ENCODE assay signal across 1 cellular context in the genomic region with DNA sequence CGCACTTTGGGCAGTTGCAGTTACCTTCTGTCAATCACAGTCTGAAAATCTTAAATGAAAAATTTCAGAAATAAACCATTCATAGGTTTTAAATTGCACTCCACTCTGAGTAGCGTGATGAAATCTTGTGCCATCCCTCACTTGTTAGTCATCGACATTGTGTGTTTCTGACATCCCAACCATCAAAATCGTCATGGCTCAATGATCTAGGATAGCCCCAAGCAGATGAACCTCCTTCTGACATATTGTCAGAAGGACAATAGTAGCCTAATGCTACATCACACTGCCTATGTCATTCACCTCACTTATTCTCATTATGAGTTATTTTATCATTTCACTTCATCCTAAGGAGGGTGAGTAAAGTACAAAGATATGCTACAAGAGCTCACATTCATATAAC.
TF ChIP-seq lines count a peak whose summit lies in the region.

No MANE protein-coding gene starts in this region.

TF ChIP-seq in HepG2, 621 proteins besides CTCF, POLR2A, EP300 and RAD21 (continued from another document):
- peak; percentile 54 for TF ChIP-seq RBM22 (optimal IDR thresholded peaks at IDR 0.05; ENCODE audit: low read length)
